In the genomic region with DNA sequence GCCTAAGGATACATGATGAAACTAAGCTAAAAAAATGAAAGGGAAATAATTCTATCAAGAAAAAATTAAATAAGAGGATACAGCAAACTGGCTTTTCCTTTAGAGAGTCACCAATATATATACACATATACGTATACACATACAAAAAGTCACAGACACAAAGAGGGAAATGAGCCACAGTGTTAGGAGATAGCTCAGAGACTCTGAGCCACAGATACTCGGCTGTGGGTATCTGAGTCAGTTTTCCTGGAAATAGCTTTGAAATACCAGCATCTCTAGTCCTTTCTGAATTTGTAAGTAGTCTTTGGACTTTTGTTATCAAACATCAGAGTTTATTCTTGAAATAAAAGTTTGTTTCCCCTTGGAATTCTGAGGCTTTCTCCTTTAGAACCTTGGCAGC, we compare ENCODE assay signal across 16 cellular contexts.
"Had no signal": no experiment of that assay in that cellular context is flagged by ENCODE, and none has a peak within 500 bp of the region (broad histone marks: within the 10 kb centered on the region; RNA-seq: fewer than 3 reads in every experiment).

No MANE protein-coding gene starts in this region.

- H3K4me1 ChIP-seq: body of pancreas, left ventricle myocardium inferior, SJCRH30, uterus had no signal

- H3K27ac ChIP-seq: body of pancreas, coronary artery, heart left ventricle, left ventricle myocardium inferior, SJCRH30, tibial artery, uterus had no signal

- DNase-seq: activated CD4-positive, alpha-beta T cell treated with anti-CD3 and anti-CD28 coated beads, Interleukin-2, amount 50 U/mL, for 4 hours; activated gamma-delta T cell; amniotic stem cell; body of pancreas; central memory CD4-positive, alpha-beta T cell; effector CD4-positive, alpha-beta T cell; heart left ventricle; left ventricle myocardium inferior; mesenchymal stem cell; SJCRH30; stimulated activated CD4-positive, alpha-beta T cell treated with anti-CD3 and anti-CD28 coated beads, Interleukin-12 subunit alpha, Interleukin-12 subunit beta, amount 100 ng/mL, for 4 hours; stimulated activated CD4-positive, alpha-beta T cell treated with anti-CD3 and anti-CD28 coated beads, Interleukin-4, amount 100 ng/mL, for 1 hour; stimulated activated CD8-positive, alpha-beta memory T cell treated with anti-CD3 and anti-CD28 coated beads, Interleukin-4, amount 100 ng/mL, for 48 hours; tibial artery; uterus had no signal

- ATAC-seq: body of pancreas, heart left ventricle had no signal

- H3K9me3 ChIP-seq: body of pancreas, SJCRH30, uterus had no signal

- H3K27me3 ChIP-seq: body of pancreas, SJCRH30, tibial artery, uterus had no signal

- H3K36me3 ChIP-seq: left ventricle myocardium inferior, SJCRH30, tibial artery, uterus had no signal

- H3K4me3 ChIP-seq: body of pancreas, coronary artery, heart left ventricle, left ventricle myocardium inferior, SJCRH30, tibial artery, uterus had no signal
